Comparison of ENCODE assay signal across 10 cellular contexts in genomic region chr9:92952861-92953620, GRCh38. TPM values are rescaled to one million over a fixed set of nuclear protein-coding genes. Genes with fewer than 3 reads are reported as not detected.
A peak's percentile ranks its signal among the peaks of the same experiment; 100 is the strongest.
DNase-seq lines count a peak whose midpoint lies in the region; ATAC-seq and TF ChIP-seq lines count a peak whose summit lies in the region.
"Had no signal": no experiment of that assay in that cellular context is flagged by ENCODE, and none has a peak within 500 bp of the region (broad histone marks: within the 10 kb centered on the region; RNA-seq: fewer than 3 reads in every experiment).

No MANE protein-coding gene starts in this region.

- TF ChIP-seq POLR2A in GM18505 (IDR thresholded peaks at IDR 0.05; ENCODE audit: borderline replicate concordance, extremely low read depth, insufficient read depth, insufficient read length), result no peak

- H4K20me1 ChIP-seq in PC-3 (ENCODE audit: low read length), result no peaks in the 10 kb centered on the region

- POLR2A ChIA-PET in CD4-positive, alpha-beta memory T cell (lab: Charles Lee; ENCODE audit: partially characterized antibody), result interaction anchor here (0.6 to 11.3 kb wide), 21 partner anchors 10 to 613 kb away, joined by 3 to 304 read pairs (median 5); partner anchors contain the start of gene NINJ1
- POLR2A ChIA-PET in PC-3 (lab: Charles Lee; ENCODE audit: unreplicated experiment), result no interaction called here

- intact Hi-C loops in CD4-positive, alpha-beta memory T cell (cut with micrococcal nuclease), result no loop called here
- intact Hi-C loops in PC-3 (cut with micrococcal nuclease), result no loop called here

- H3K4me2 ChIP-seq in PC-3 (ENCODE audit: low read length) (peak overlapping the region; percentile 71), mesendoderm (ENCODE audit: low read length) (no peak overlapping the region)

- H3K56ac ChIP-seq in mesendoderm (ENCODE audit: low read length), result no peak overlapping the region

- WGBS in mesendoderm (ENCODE audit: extremely low coverage, insufficient coverage, low lambda C conversion rate), result no CpG with 5 or more reads among the region's 9 CpGs

- CTCF ChIA-PET in CD4-positive, alpha-beta memory T cell (lab: Charles Lee; ENCODE audit: partially characterized antibody), result interaction anchor here (0.7 to 3.3 kb wide), 11 partner anchors 10 to 349 kb away, joined by 3 to 30 read pairs (median 8); no protein-coding TSS in a partner anchor
- CTCF ChIA-PET in PC-3 (lab: Charles Lee), result no interaction called here

- ATAC-seq in PC-3 (peak; percentile 33; the same call in 1 of the 2 replicates), GM18505 (IDR thresholded peaks at IDR 0.05; ENCODE audit: unreplicated experiment) (no peak), GM18498 (IDR thresholded peaks at IDR 0.05; ENCODE audit: unreplicated experiment) (no peak)

- H3K18ac ChIP-seq in mesendoderm (ENCODE audit: low read length), result no peak overlapping the region

- peak overlapping the region; percentile 32 to 57 for H3K4me3 ChIP-seq in CD4-positive, alpha-beta memory T cell (ENCODE audit: low read length in 2 of 2)
- peak overlapping the region; percentile 28; the same call in 1 of the 2 replicates for H3K4me3 ChIP-seq in PC-3 (ENCODE audit: low read length)
- no peak overlapping the region for H3K4me3 ChIP-seq in mesendoderm (ENCODE audit: low read length)
- H3K4me3 ChIP-seq: SK-N-MC had no signal

- H3K9me2 ChIP-seq in PC-3 (replicated peaks; ENCODE audit: low read length), result no peaks in the 10 kb centered on the region

- peak overlapping the region; percentile 75 for H3K27ac ChIP-seq in CD4-positive, alpha-beta memory T cell (ENCODE audit: low read depth, low read length)
- H3K27ac ChIP-seq in PC-3 (ENCODE audit: low read length), result peak overlapping the region; percentile 76
- H3K27ac ChIP-seq in mesendoderm (ENCODE audit: low read depth, low read length), result no peak overlapping the region
- H3K27ac ChIP-seq: SK-N-MC had no signal

- H4K5ac ChIP-seq in mesendoderm (ENCODE audit: low read length), result no peak overlapping the region

- H4K8ac ChIP-seq in mesendoderm (ENCODE audit: low read depth, low read length), result no peak overlapping the region

- no peaks in the 10 kb centered on the region for H3K79me1 ChIP-seq in mesendoderm (ENCODE audit: low read length)

- H3K4me1 Mint-ChIP-seq in CD4-positive, alpha-beta memory T cell, result peaks cover 67 to 96% (median 81%) of the 10 kb centered on the region in 4 donors

- peak overlapping the region; percentile 50 for H3K9ac ChIP-seq in PC-3 (ENCODE audit: low read length)
- no peak overlapping the region for H3K9ac ChIP-seq in mesendoderm (ENCODE audit: low read length)

- H3K79me2 ChIP-seq in PC-3 (ENCODE audit: low read length), result no peaks in the 10 kb centered on the region
- no peaks in the 10 kb centered on the region for H3K79me2 ChIP-seq in mesendoderm (ENCODE audit: control insufficient read depth, insufficient read depth, low read length)

- no TSS peak for BruUV-seq in PC-3 (replicated peaks; lab: Mats Ljungman, UMichigan)

- no peak overlapping the region for H2AK5ac ChIP-seq in mesendoderm (ENCODE audit: low read length)

- H3K9me3 ChIP-seq in CD4-positive, alpha-beta memory T cell (ENCODE audit: control insufficient read depth in 1 of 2, low read length in 2 of 2), result no peaks in the 10 kb centered on the region
- no peaks in the 10 kb centered on the region for H3K9me3 ChIP-seq in PC-3 (ENCODE audit: low read length)

- H3K36me3 ChIP-seq in CD4-positive, alpha-beta memory T cell (ENCODE audit: insufficient read depth, low read length), result no peaks in the 10 kb centered on the region
- H3K36me3 ChIP-seq in PC-3 (ENCODE audit: low read depth, low read length), result no peaks in the 10 kb centered on the region
- H3K36me3 ChIP-seq in mesendoderm (ENCODE audit: control insufficient read depth, insufficient read depth, low read length), result no peaks in the 10 kb centered on the region

- H3K27me3 ChIP-seq in CD4-positive, alpha-beta memory T cell (ENCODE audit: insufficient read depth, low read length), result no peaks in the 10 kb centered on the region
- no peaks in the 10 kb centered on the region for H3K27me3 ChIP-seq in PC-3 (ENCODE audit: low read length)
- H3K27me3 ChIP-seq in mesendoderm (ENCODE audit: insufficient read depth, low read length, poor library complexity), result no peaks in the 10 kb centered on the region

- no peaks in the 10 kb centered on the region for H3F3A ChIP-seq in PC-3 (ENCODE audit: low read length, unreplicated experiment)

- peak overlapping the region; percentile 86 to 92 (median 88) for H3K4me3 Mint-ChIP-seq in CD4-positive, alpha-beta memory T cell

- H3K27ac Mint-ChIP-seq in CD4-positive, alpha-beta memory T cell, result peak overlapping the region; percentile 89 to 100 (median 99)

- H2BK15ac ChIP-seq in mesendoderm (replicated peaks; ENCODE audit: low read depth), result no peak overlapping the region

- peak overlapping the region; percentile 64 for H2AFZ ChIP-seq in PC-3 (ENCODE audit: low read length)

- no peaks in the 10 kb centered on the region for H3K27me3 Mint-ChIP-seq in CD4-positive, alpha-beta memory T cell

- peaks cover 96% of the 10 kb centered on the region for H3K4me1 ChIP-seq in CD4-positive, alpha-beta memory T cell (ENCODE audit: insufficient read depth, low read length)
- H3K4me1 ChIP-seq in PC-3 (ENCODE audit: insufficient read depth, low read length), result peaks cover 19% of the 10 kb centered on the region
- H3K4me1 ChIP-seq in mesendoderm (ENCODE audit: control insufficient read depth, low read depth, low read length), result no peaks in the 10 kb centered on the region

- H3K4ac ChIP-seq in mesendoderm (ENCODE audit: low read depth, low read length), result no peak overlapping the region

- no peak for DNase-seq in CD4-positive, alpha-beta memory T cell
- DNase-seq in LoVo (ENCODE audit: low spot score) (peak; percentile 24), PC-3 (peak; percentile 40), fibroblast of peridontal ligament (ENCODE audit: extremely low read depth) (peak; percentile 6), mesendoderm (no peak), foreskin melanocyte (no peak)
- DNase-seq: naive B cell had no signal

- H2BK120ac ChIP-seq in mesendoderm (ENCODE audit: low read depth, low read length), result no peak overlapping the region

- TF ChIP-seq CTCF in PC-3 (conservative IDR thresholded peaks at IDR 0.05; ENCODE audit: low read depth, low read length), result no peak

- H2BK5ac ChIP-seq in mesendoderm (ENCODE audit: low read length), result no peak overlapping the region

- H3K36me3 Mint-ChIP-seq in CD4-positive, alpha-beta memory T cell, result peaks cover 0 to 8% of the 10 kb centered on the region in 2 donors
- H3K36me3 Mint-ChIP-seq: naive B cell had no signal

- no peaks in the 10 kb centered on the region for H3K9me3 Mint-ChIP-seq in CD4-positive, alpha-beta memory T cell
- H3K9me3 Mint-ChIP-seq: naive B cell had no signal

- H3K23ac ChIP-seq in mesendoderm (ENCODE audit: low read length), result no peak overlapping the region

RNA-seq across cellular contexts. Expression of gene FGD3, which starts 5.7 kb away (rescaled TPM):
- total RNA-seq in CD4-positive, alpha-beta memory T cell, result 100 to 1,000 TPM; 256 to 272 TPM
- polyA plus RNA-seq in CD4-positive, alpha-beta memory T cell, result 100 to 1,000 TPM in 1 of 2 donors, 10 to 100 TPM in 1; 52.7 to 146 TPM
- 5.4 and 6.3 TPM in 2 replicates for total RNA-seq in PC-3 (2014; rRNA removed)
- 0.29 TPM for polyA plus RNA-seq in mesendoderm (2013, experiment 1 of 2)
- polyA plus RNA-seq in mesendoderm (2013, experiment 2 of 2), result 0.34 TPM

Comparison
In these comparisons a context has a peak if more than half of its experiments do, and no peak if none do; other contexts are left out.
1. DNase-seq: peak in LoVo (single experiment), PC-3 (single experiment) and fibroblast of peridontal ligament (single experiment); none in CD4-positive, alpha-beta memory T cell (0 of 5), mesendoderm (single experiment) and foreskin melanocyte (single experiment).
2. RNA of gene FGD3, which starts 5.7 kb away (total RNA-seq): 256 to 272 TPM in CD4-positive, alpha-beta memory T cell; 5.4 to 6.3 TPM in PC-3; every median in the first group is over 10 times any median in the second.